In the genomic region with DNA sequence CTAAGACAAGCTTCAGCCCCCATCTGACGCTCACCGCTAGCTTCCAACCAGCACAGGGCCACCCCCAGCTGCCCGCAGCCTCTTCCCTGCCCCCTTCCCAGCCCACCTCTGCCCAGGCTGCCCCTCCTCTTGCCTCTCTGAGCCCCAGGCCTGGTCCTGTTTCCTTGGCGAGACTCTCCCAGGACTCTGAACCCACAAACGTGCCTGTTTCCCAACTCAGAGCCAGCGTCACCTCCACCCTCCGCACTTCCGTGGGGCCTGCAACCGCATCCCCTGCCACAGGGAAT, we compare ENCODE assay signal across 21 cellular contexts. TPM values are rescaled to one million over a fixed set of nuclear protein-coding genes. Genes with fewer than 3 reads are reported as not detected.
DNase-seq lines count a peak whose midpoint lies in the region; ATAC-seq and TF ChIP-seq lines count a peak whose summit lies in the region.
"Had no signal": no experiment of that assay in that cellular context is flagged by ENCODE, and none has a peak within 500 bp of the region (broad histone marks: within the 10 kb centered on the region; RNA-seq: fewer than 3 reads in every experiment).

No MANE protein-coding gene starts in this region.

- TF ChIP-seq EP300 in stomach (IDR thresholded peaks at IDR 0.05) = no peak

- no peaks in the 10 kb centered on the region for H3F3A ChIP-seq in GM23338 (replicated peaks; ENCODE audit: low read depth)

- WGBS in stomach, 5 donors = 92 to 97% (median 96%) methylated on average over 9 of the region's 9 CpGs

- H3K27me3 Mint-ChIP-seq in GM23338 (ENCODE audit: insufficient read depth, low read depth, poor library complexity) (peaks cover under 1% of the 10 kb centered on the region), WTC11 (ENCODE audit: low read depth) (no peaks in the 10 kb centered on the region)
- H3K27me3 Mint-ChIP-seq: IgD-negative memory B cell had no signal

- peaks cover 19% of the 10 kb centered on the region for H3K36me3 Mint-ChIP-seq in GM23338 (ENCODE audit: low read depth)
- H3K36me3 Mint-ChIP-seq in WTC11 = peaks cover 12% of the 10 kb centered on the region; the same call in 1 of the 2 replicates

- POLR2A ChIA-PET in WTC11 (lab: Charles Lee) = no interaction called here

- no peak overlapping the region for H3K4me2 ChIP-seq in GM23338

- CTCF ChIA-PET in WTC11 (lab: Charles Lee) = no interaction called here

- DNase-seq in GM23338 (ENCODE audit: low spot score) (no peak), WTC11 (ENCODE audit: low spot score) (no peak), mesenteric fat pad (ENCODE audit: low spot score) (peak; percentile 62), stomach (peak; percentile 18), kidney glomerular epithelial cell (lab: John Stamatoyannopoulos, UW) (no peak), cortex of kidney (lab: John Stamatoyannopoulos, UW) (no peak)
- no peak for DNase-seq in effector CD4-positive, alpha-beta T cell
- DNase-seq: ACHN, AML-193, COR-L47, DMS53, GM23248, Kasumi-1, MM.1S, NCI-H1105, NCI-H1694, NCI-H2227 treated with DMSO at 0.1 percent for 48 hours, NCI-H524 had no signal

- ATAC-seq in GM23338 (no peak; the same call in 2 of the 3 replicates), WTC11 (no peak)

- H3K4me1 Mint-ChIP-seq in GM23338 = peaks cover 35% of the 10 kb centered on the region
- H3K4me1 Mint-ChIP-seq in WTC11 = peaks cover 19% of the 10 kb centered on the region
- H3K4me1 Mint-ChIP-seq: IgD-negative memory B cell had no signal

- TF ChIP-seq CTCF in GM23338 (conservative IDR thresholded peaks at IDR 0.05; ENCODE audit: low read depth in 2 of 2) (no peak), WTC11 (IDR thresholded peaks at IDR 0.05) (no peak), stomach (IDR thresholded peaks at IDR 0.05) (no peak)

- H4K20me1 ChIP-seq in GM23338 (replicated peaks; ENCODE audit: insufficient read depth) = no peaks in the 10 kb centered on the region; the same call in 1 of the 2 replicates

- H3K4me3 ChIP-seq in GM23338 (no peak overlapping the region), stomach (no peak overlapping the region)
- H3K4me3 ChIP-seq: GM23248 had no signal

- intact Hi-C loops in stomach (cut with DNase I; ENCODE audit: low total_unique reads) = no loop called here

- H3K27ac Mint-ChIP-seq in GM23338 (peak overlapping the region; percentile 59; the same call in 1 of the 2 replicates), WTC11 (peak overlapping the region; percentile 25; the same call in 1 of the 2 replicates)
- H3K27ac Mint-ChIP-seq: IgD-negative memory B cell had no signal

- no peak overlapping the region for H2AFZ ChIP-seq in GM23338
- H2AFZ ChIP-seq: GM23248 had no signal

- H3K9me3 Mint-ChIP-seq in GM23338 (no peaks in the 10 kb centered on the region), WTC11 (no peaks in the 10 kb centered on the region)
- H3K9me3 Mint-ChIP-seq: IgD-negative memory B cell had no signal

- H3K9me3 ChIP-seq in stomach = no peaks in the 10 kb centered on the region

- no peaks in the 10 kb centered on the region for H3K9me2 ChIP-seq in GM23338 (ENCODE audit: insufficient read depth)

- H3K36me3 ChIP-seq in GM23338 (ENCODE audit: insufficient read depth) (no peaks in the 10 kb centered on the region), stomach (peaks cover 36 to 73% (median 69%) of the 10 kb centered on the region in 4 donors)

- no peak for TF ChIP-seq POLR2A in stomach (IDR thresholded peaks at IDR 0.05)

- H3K79me2 ChIP-seq in GM23338 (replicated peaks; ENCODE audit: insufficient read depth) = no peaks in the 10 kb centered on the region

- no peaks in the 10 kb centered on the region for H3K27me3 ChIP-seq in GM23338 (ENCODE audit: insufficient read depth)
- H3K27me3 ChIP-seq in stomach = no peaks in the 10 kb centered on the region

- no peaks in the 10 kb centered on the region for H3K4me1 ChIP-seq in GM23338 (ENCODE audit: insufficient read depth)
- peaks cover 0 to 2% (median 0%) of the 10 kb centered on the region in 4 donors for H3K4me1 ChIP-seq in stomach

- H3K4me3 Mint-ChIP-seq in GM23338 (no peak overlapping the region), WTC11 (no peak overlapping the region)
- H3K4me3 Mint-ChIP-seq: CD14-positive monocyte, IgD-negative memory B cell had no signal

- H3K27ac ChIP-seq in GM23338 (ENCODE audit: low read depth) = no peak overlapping the region
- H3K27ac ChIP-seq in stomach = no peak overlapping the region
- H3K27ac ChIP-seq: GM23248, HL-60 had no signal

TF ChIP-seq in GM23338, 12 proteins besides CTCF, POLR2A, EP300 and RAD21 (continues in another document):
- TF ChIP-seq ZNF114 (CRISPR knock-in tag; IDR thresholded peaks at IDR 0.05) (no peak), JUNB (IDR thresholded peaks at IDR 0.05; ENCODE audit: unreplicated experiment) (no peak), EZH2 (IDR thresholded peaks at IDR 0.05; ENCODE audit: low read depth, unreplicated experiment) (no peak), CREB1 (CRISPR knock-in tag; IDR thresholded peaks at IDR 0.05; ENCODE audit: low read depth) (no peak), POLR2AphosphoS5 (IDR thresholded peaks at IDR 0.05; ENCODE audit: low read depth) (no peak), ZNF331 (CRISPR knock-in tag; IDR thresholded peaks at IDR 0.05; ENCODE audit: low read depth) (no peak)
- TF ChIP-seq, protein P1, sequence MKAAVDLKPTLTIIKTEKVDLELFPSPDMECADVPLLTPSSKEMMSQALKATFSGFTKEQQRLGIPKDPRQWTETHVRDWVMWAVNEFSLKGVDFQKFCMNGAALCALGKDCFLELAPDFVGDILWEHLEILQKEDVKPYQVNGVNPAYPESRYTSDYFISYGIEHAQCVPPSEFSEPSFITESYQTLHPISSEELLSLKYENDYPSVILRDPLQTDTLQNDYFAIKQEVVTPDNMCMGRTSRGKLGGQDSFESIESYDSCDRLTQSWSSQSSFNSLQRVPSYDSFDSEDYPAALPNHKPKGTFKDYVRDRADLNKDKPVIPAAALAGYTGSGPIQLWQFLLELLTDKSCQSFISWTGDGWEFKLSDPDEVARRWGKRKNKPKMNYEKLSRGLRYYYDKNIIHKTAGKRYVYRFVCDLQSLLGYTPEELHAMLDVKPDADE (IDR thresholded peaks at IDR 0.05) = no peak

TF ChIP-seq in WTC11, 78 proteins besides CTCF, POLR2A, EP300 and RAD21:
- no peak for TF ChIP-seq ZNF219 (CRISPR knock-in tag; IDR thresholded peaks at IDR 0.05; ENCODE audit: borderline replicate concordance)
- no peak for TF ChIP-seq CBFB (CRISPR knock-in tag; IDR thresholded peaks at IDR 0.05; ENCODE audit: low read depth)
- no peak for TF ChIP-seq ZNF317 (CRISPR knock-in tag; IDR thresholded peaks at IDR 0.05; ENCODE audit: borderline replicate concordance, low read depth)

RNA-seq across cellular contexts. Expression of a gene that starts 35.0 kb away (rescaled TPM):
- total RNA-seq in GM23338 (2014; rRNA removed; shearing (Covaris generic)) = 43.5 and 45.1 TPM in 2 replicates
- polyA plus RNA-seq in GM23338 (2016; fragmentation: Nextera tagmentation; extraction: Ambion mirVana) (5.7 and 6.5 TPM in 2 replicates), stomach (1 to 10 TPM; 6.1 to 9.8 (median 6.6) TPM)
- total RNA-seq in WTC11 (2021) (32.9 to 34.7 TPM (median 33.4 TPM) in 3 replicates), mesenteric fat pad (29.4 TPM), stomach (10 to 100 TPM; 16.9 to 73.2 (median 44.5) TPM)

RNA-seq across cellular contexts. Expression of a gene that starts 45.9 kb away (rescaled TPM):
- 0.07 TPM in 1 of 2 replicates, not detected in the other for total RNA-seq in GM23338 (2014; rRNA removed; shearing (Covaris generic))
- polyA plus RNA-seq in GM23338 (2016; fragmentation: Nextera tagmentation; extraction: Ambion mirVana) (not detected in 2 replicates), stomach (not detected)
- total RNA-seq in WTC11 (2021) (0.41 TPM in 1 of 3 replicates, not detected in the others), mesenteric fat pad (not detected), stomach (not detected)
- total RNA-seq: GM23248 had no signal
- polyA plus RNA-seq: CD14-positive monocyte, GM23248, IgD-negative memory B cell had no signal

Comparison
In these comparisons a context has a peak if more than half of its experiments do, and no peak if none do; other contexts are left out.
1. DNase-seq: peak in mesenteric fat pad (single experiment) and stomach (single experiment); none in GM23338 (single experiment), WTC11 (single experiment), effector CD4-positive, alpha-beta T cell (single experiment), kidney glomerular epithelial cell (single experiment) and cortex of kidney (single experiment).